Comparison of ENCODE assay signal across 8 cellular contexts in the genomic region with DNA sequence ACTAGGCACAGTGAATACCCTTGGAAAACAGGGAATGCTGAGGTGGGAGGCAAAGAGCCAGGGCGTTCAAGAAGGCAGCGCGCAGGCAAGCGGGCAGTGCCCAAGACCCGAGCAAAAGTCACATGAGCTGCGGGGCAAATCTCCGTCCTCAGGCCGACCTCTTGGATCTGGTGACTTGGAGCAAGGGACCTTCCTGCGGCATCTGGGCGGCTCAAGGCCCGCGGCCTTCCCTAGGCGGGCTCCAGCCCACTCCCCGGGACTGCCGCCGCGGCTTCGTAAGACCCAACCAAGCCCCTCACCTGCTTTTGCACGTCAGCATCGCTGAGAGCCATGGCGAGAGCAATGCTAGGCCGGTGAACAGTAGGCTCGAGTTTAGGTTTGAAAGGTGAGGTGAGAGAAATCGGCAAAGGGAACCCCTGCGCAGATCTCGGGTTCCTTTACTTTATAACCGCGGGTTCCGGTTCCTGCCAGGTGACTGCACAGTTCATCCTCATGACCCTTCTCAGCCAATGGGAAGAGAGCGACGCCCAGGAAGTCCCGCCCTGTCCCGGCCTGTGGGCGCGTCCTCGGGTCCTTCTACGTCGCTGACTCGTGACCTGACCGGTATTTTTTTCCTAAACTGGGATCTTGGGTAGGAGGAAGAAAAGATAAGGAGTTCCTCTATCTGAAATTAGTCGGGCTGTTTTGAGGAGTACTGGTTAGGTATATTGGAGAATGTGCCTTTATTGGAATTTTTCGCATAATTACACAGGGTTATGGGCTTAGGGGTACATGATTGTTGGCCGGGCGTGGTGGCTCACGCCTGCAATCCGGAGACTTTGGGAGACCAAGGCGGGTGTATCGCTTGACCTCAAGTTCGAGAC. TPM values are rescaled to one million over a fixed set of nuclear protein-coding genes. Genes with fewer than 3 reads are reported as not detected.
A peak's percentile ranks its signal among the peaks of the same experiment; 100 is the strongest.
DNase-seq lines count a peak whose midpoint lies in the region; ATAC-seq, FAIRE-seq and TF ChIP-seq lines count a peak whose summit lies in the region.

A gene (minus strand): TSS at position 446 of the 863 bp plus-strand sequence. CDS start 114 bp downstream, at position 332.

- TF ChIP-seq RAD21 in HepG2 (CRISPR knock-in tag; IDR thresholded peaks at IDR 0.05), result no peak

- in situ Hi-C loops in HepG2 (cut with HindIII; ENCODE audit: extremely low pct_ligation_motif_present, low pct_unique_long_range_greater_than_20kb), result no loop called here

- POLR2A ChIA-PET in HepG2 (lab: Yijun Ruan, JAX), result interaction anchor here (1.0 to 1.7 kb wide), 2 partner anchors 10 to 11 kb away, joined by 4 to 7 read pairs; a partner anchor contains a TSS

- H3K36me3 ChIP-seq in HepG2 (replicated peaks in 1 of 2; ENCODE audit: control insufficient read depth in 1 of 2, insufficient read depth in 2 of 2, low read length in 2 of 2), result peaks cover 0 to 16% of the 10 kb centered on the region in 2 experiments; a peak in 1 of 5 replicates

- BruUV-seq in HepG2 (replicated peaks; lab: Mats Ljungman, UMichigan), result TSS peak; percentile 92

- intact Hi-C loops in CD14-positive monocyte (cut with micrococcal nuclease) (loop anchor here in 1 of 2 donors (1.0 to 2.0 kb wide), 2 partner anchors 10 to 148 kb away; a partner anchor contains a TSS), HepG2 (cut with micrococcal nuclease; ENCODE audit: unreplicated experiment) (no loop called here)

- DNase-seq in CD14-positive monocyte (ENCODE audit: low spot score) (peak; percentile 98), NCI-H82 (lab: John Stamatoyannopoulos, UW) (peak; percentile 94), dermis microvascular lymphatic vessel endothelial cell (ENCODE audit: low read depth in 2 of 2) (peak; percentile 92 to 98), HepG2 (ENCODE audit: low spot score) (peak; percentile 94)
- peak; percentile 95 to 97 for DNase-seq in activated CD4-positive, alpha-beta T cell treated with anti-CD3 and anti-CD28 coated beads, Interleukin-2, amount 50 U/mL, for 48 hours
- DNase-seq in stimulated activated CD4-positive, alpha-beta T cell treated with anti-CD3 and anti-CD28 coated beads, Interleukin-4, amount 100 ng/mL, for 1 hour, result peak; percentile 93

- H3K4me1 ChIP-seq in HepG2 (ENCODE audit: insufficient read depth, low read length), result peaks cover 29% of the 10 kb centered on the region

- no peaks in the 10 kb centered on the region for H3K9me3 Mint-ChIP-seq in CD14-positive monocyte

- H3K4me1 Mint-ChIP-seq in CD14-positive monocyte, result peaks cover 28% of the 10 kb centered on the region

- ATAC-seq in GM19397 (IDR thresholded peaks at IDR 0.05; ENCODE audit: unreplicated experiment) (peak; percentile 99), HG03571 (IDR thresholded peaks at IDR 0.05; ENCODE audit: unreplicated experiment) (peak; percentile 97), HepG2 (peak; percentile 99)

- peak within 1 kb of the TSS; percentile 96 to 100 (median 98) for H3K4me3 ChIP-seq in HepG2 (replicated peaks in 1 of 3; ENCODE audit: insufficient read depth in 1 of 3, low read depth in 2 of 3, low read length in 3 of 3)

- peak within 1 kb of the TSS; percentile 76 for H3K4me2 ChIP-seq in HepG2 (ENCODE audit: low read depth, low read length)

- peaks cover 15 to 17% of the 10 kb centered on the region in 2 donors for H3K36me3 Mint-ChIP-seq in CD14-positive monocyte

- H3K27ac Mint-ChIP-seq in CD14-positive monocyte, result peak within 1 kb of the TSS; percentile 97 to 99 (median 98)

- H3K27me3 Mint-ChIP-seq in CD14-positive monocyte (ENCODE audit: low read depth in 3 of 3), result no peaks in the 10 kb centered on the region

- no peaks in the 10 kb centered on the region for H3K9me3 ChIP-seq in HepG2 (ENCODE audit: low read length)

- TF ChIP-seq EP300 in HepG2 (IDR thresholded peaks at IDR 0.05; ENCODE audit: low read depth in 2 of 2, low read length in 2 of 2), result no peak
- TF ChIP-seq EP300 in HepG2 (CRISPR knock-in tag; IDR thresholded peaks at IDR 0.05; ENCODE audit: borderline replicate concordance), result no peak

- H2AFZ ChIP-seq in HepG2 (ENCODE audit: low read length), result peak within 1 kb of the TSS; percentile 52

- peaks cover 29% of the 10 kb centered on the region for H3K79me2 ChIP-seq in HepG2 (ENCODE audit: insufficient read depth, low read length)

- H3K4me3 Mint-ChIP-seq in CD14-positive monocyte, result peak within 1 kb of the TSS; percentile 90 to 96

- WGBS in HepG2 (ENCODE audit: low lambda C conversion rate), result under 1% methylated on average over 42 of the region's 49 CpGs

- H3K27me3 ChIP-seq in HepG2 (ENCODE audit: control insufficient read depth in 1 of 2, insufficient read depth in 2 of 2, low read length in 2 of 2), result no peaks in the 10 kb centered on the region; a peak in 1 of 5 replicates

- TF ChIP-seq POLR2A in HepG2 (IDR thresholded peaks at IDR 0.05; ENCODE audit: insufficient read depth in 1 of 2, low read depth in 2 of 2, low read length in 2 of 2), result peak; percentile 61 to 84; a peak in 3 of 4 replicates

- H4K20me1 ChIP-seq in HepG2 (ENCODE audit: insufficient read depth, low read length), result no peaks in the 10 kb centered on the region; the same call in 1 of the 2 replicates

- CTCF ChIA-PET in HepG2 (lab: Yijun Ruan, JAX; ENCODE audit: low intra/inter-chr PET ratio, low total read pairs), result no interaction called here

- no peak for TF ChIP-seq CTCF in CD14-positive monocyte (IDR thresholded peaks at IDR 0.05)
- no peak for TF ChIP-seq CTCF in HepG2 (CRISPR knock-in tag; IDR thresholded peaks at IDR 0.05)

- H3K9ac ChIP-seq in HepG2 (ENCODE audit: insufficient read depth, low read depth, low read length), result peak within 1 kb of the TSS; percentile 97

- H3K27ac ChIP-seq in HepG2 (ENCODE audit: extremely low read length, insufficient read depth, low read length), result peak within 1 kb of the TSS; percentile 83

- FAIRE-seq in HepG2 (lab: Jason Lieb, UNC), result no peak

TF ChIP-seq in HepG2, 621 proteins besides CTCF, POLR2A, EP300 and RAD21 (continues in another document):
- TF ChIP-seq KAT8 (CRISPR knock-in tag; IDR thresholded peaks at IDR 0.05) (peak; percentile 95), HHEX (CRISPR knock-in tag; IDR thresholded peaks at IDR 0.05) (no peak)
- TF ChIP-seq, protein P1, sequence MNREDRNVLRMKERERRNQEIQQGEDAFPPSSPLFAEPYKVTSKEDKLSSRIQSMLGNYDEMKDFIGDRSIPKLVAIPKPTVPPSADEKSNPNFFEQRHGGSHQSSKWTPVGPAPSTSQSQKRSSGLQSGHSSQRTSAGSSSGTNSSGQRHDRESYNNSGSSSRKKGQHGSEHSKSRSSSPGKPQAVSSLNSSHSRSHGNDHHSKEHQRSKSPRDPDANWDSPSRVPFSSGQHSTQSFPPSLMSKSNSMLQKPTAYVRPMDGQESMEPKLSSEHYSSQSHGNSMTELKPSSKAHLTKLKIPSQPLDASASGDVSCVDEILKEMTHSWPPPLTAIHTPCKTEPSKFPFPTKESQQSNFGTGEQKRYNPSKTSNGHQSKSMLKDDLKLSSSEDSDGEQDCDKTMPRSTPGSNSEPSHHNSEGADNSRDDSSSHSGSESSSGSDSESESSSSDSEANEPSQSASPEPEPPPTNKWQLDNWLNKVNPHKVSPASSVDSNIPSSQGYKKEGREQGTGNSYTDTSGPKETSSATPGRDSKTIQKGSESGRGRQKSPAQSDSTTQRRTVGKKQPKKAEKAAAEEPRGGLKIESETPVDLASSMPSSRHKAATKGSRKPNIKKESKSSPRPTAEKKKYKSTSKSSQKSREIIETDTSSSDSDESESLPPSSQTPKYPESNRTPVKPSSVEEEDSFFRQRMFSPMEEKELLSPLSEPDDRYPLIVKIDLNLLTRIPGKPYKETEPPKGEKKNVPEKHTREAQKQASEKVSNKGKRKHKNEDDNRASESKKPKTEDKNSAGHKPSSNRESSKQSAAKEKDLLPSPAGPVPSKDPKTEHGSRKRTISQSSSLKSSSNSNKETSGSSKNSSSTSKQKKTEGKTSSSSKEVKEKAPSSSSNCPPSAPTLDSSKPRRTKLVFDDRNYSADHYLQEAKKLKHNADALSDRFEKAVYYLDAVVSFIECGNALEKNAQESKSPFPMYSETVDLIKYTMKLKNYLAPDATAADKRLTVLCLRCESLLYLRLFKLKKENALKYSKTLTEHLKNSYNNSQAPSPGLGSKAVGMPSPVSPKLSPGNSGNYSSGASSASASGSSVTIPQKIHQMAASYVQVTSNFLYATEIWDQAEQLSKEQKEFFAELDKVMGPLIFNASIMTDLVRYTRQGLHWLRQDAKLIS (CRISPR knock-in tag; IDR thresholded peaks at IDR 0.05), result no peak

RNA-seq across cellular contexts. Expression of the gene that starts here (rescaled TPM):
- 100 to 1,000 TPM; 144 to 147 TPM for polyA plus RNA-seq in CD14-positive monocyte
- total RNA-seq in dermis microvascular lymphatic vessel endothelial cell, result 112 and 140 TPM in 2 replicates
- total RNA-seq in HepG2 (2016; rRNA removed; fragmentation: Illumina TruSeq; extraction: Trizol), result 90.9 and 134 TPM in 2 replicates
- total RNA-seq in HepG2 (2016; cell fraction: cytosol; rRNA removed; fragmentation: Illumina TruSeq; extraction: Trizol; ENCODE audit: low read depth), result 16.2 and 17.3 TPM in 2 replicates
- 91.3 and 151 TPM in 2 replicates for total RNA-seq in HepG2 (2016; cell fraction: insoluble cytoplasmic fraction; rRNA removed; fragmentation: Illumina TruSeq; extraction: Trizol)
- total RNA-seq in HepG2 (2016; cell fraction: membrane; rRNA removed; fragmentation: Illumina TruSeq; extraction: Trizol), result 27.2 and 27.7 TPM in 2 replicates
- total RNA-seq in HepG2 (2016; cell fraction: nucleus; rRNA removed; fragmentation: Illumina TruSeq; extraction: Trizol), result 39.2 and 45.9 TPM in 2 replicates
- 67.2 and 69.3 TPM in 2 replicates for polyA plus RNA-seq in HepG2 (2011; rRNA removed)
- 55.4 and 71.3 TPM in 2 replicates for polyA plus RNA-seq in HepG2 (2011; cell fraction: cytosol; rRNA removed)
- 15.4 and 18.8 TPM in 2 replicates for polyA plus RNA-seq in HepG2 (2011; cell fraction: nucleus; rRNA removed)
- polyA plus RNA-seq in HepG2 (2012), result 68.2 and 73.3 TPM in 2 replicates
- polyA plus RNA-seq in HepG2 (2016; cell fraction: cytosol; fragmentation: Illumina TruSeq; extraction: Trizol; ENCODE audit: low read depth), result 7.5 and 7.7 TPM in 2 replicates
- polyA plus RNA-seq in HepG2 (2016; cell fraction: insoluble cytoplasmic fraction; fragmentation: Illumina TruSeq; extraction: Trizol; ENCODE audit: low read depth), result 144 and 152 TPM in 2 replicates
- 14.8 and 15.1 TPM in 2 replicates for polyA plus RNA-seq in HepG2 (2016; cell fraction: membrane; fragmentation: Illumina TruSeq; extraction: Trizol; ENCODE audit: low read depth)
- 60.0 and 63.8 TPM in 2 replicates for polyA plus RNA-seq in HepG2 (2016; cell fraction: nucleus; fragmentation: Illumina TruSeq; extraction: Trizol; ENCODE audit: insufficient read depth, low read depth)
- polyA minus RNA-seq in HepG2 (2011; rRNA and poly(A)+ RNA removed; ENCODE audit: low replicate concordance), result 53.2 and 88.3 TPM in 2 replicates
- 26.9 and 29.5 TPM in 2 replicates for polyA minus RNA-seq in HepG2 (2011; cell fraction: cytosol; rRNA and poly(A)+ RNA removed)
- 24.2 and 38.3 TPM in 2 replicates for polyA minus RNA-seq in HepG2 (2011; cell fraction: nucleus; rRNA and poly(A)+ RNA removed)

Comparison
In these comparisons a context has a peak if more than half of its experiments do, and no peak if none do; other contexts are left out.
1. Peak in every context shown above with its lines: DNase-seq, ATAC-seq, H3K4me3 ChIP-seq and H3K27ac ChIP-seq.